Comparison of ENCODE assay signal across 23 cellular contexts in the genomic region with DNA sequence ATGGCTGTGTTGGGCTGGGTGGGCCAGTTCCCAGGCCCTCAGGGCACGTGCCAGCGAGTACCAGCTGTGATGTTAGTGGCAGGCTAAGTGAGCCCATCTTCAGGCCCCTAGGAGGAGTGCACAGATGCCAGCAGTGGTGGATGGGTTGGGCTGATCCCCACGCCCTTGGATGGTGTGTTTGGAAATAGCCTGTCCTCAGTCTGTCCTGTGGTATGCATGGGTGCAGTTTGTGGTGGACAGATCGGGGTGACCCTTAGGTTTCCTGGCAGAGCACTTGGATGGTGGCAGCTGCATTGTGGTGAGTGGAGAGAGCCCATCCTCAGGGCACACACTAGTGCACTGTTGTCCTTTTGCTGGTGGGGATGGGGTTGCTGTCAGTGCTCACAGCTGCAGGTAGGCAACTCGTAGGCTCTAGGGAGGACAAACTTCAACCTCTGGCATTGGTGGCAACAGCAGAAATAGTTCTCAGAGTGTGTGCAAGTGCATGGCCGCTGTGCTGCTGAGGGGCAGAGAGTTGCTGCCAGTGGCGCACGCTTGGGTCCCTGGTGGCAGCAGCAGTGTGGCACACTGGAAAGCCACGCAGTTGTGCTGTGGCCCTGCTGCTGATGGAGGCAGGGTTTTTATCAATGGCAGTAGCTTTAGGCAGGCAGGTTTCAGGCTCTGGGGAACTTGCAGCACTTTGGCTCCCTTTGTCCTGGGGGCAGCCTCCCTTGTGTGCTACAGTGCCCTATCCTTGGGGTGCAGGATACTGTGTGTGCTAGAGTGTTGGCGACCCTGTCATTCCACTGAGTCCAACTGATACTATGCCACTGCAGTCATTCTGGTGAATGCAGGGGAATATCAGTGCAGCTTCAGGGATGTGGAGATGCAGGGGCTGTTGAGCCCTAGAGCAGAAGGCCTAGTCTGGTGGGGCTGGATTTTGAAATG.
DNase-seq lines count a peak whose midpoint lies in the region; ATAC-seq and TF ChIP-seq lines count a peak whose summit lies in the region.
"Had no signal": no experiment of that assay in that cellular context is flagged by ENCODE, and none has a peak within 500 bp of the region (broad histone marks: within the 10 kb centered on the region; RNA-seq: fewer than 3 reads in every experiment).

No MANE protein-coding gene starts in this region.

- intact Hi-C loops in Panc1 (cut with micrococcal nuclease; ENCODE audit: unreplicated experiment) (loop anchor here (5.0 kb wide), 2 partner anchors 134 to 259 kb away; a partner anchor contains a TSS), right cardiac atrium (cut with DNase I) (loop anchor here in 1 of 4 donors (10.0 kb wide), 1 partner anchor 982 kb away; no protein-coding TSS in a partner anchor)

- no TSS peak for BruUV-seq in Panc1 (replicated peaks; lab: Mats Ljungman, UMichigan)

- peaks cover 2% of the 10 kb centered on the region for H3K27me3 Mint-ChIP-seq in neural progenitor cell (ENCODE audit: insufficient read depth, low read depth)
- H3K27me3 Mint-ChIP-seq in osteocyte (ENCODE audit: unreplicated experiment): no peaks in the 10 kb centered on the region
- H3K27me3 Mint-ChIP-seq: activated CD4-positive, alpha-beta T cell treated with anti-CD3 and anti-CD28 coated beads for 36 hours; activated naive CD4-positive, alpha-beta T cell treated with anti-CD3 and anti-CD28 coated beads, Interleukin-2, amount 50 U/mL, for 24 hours; progenitor cell of endocrine pancreas had no signal

- no peak for TF ChIP-seq CTCF in DND-41 (IDR thresholded peaks at IDR 0.05; ENCODE audit: borderline replicate concordance, extremely low read depth, low read length, poor library complexity, severe bottlenecking)
- no peak for TF ChIP-seq CTCF in Panc1 (IDR thresholded peaks at IDR 0.05)
- no peak for TF ChIP-seq CTCF in neural progenitor cell (IDR thresholded peaks at IDR 0.05)
- TF ChIP-seq CTCF in MM.1S (IDR thresholded peaks at IDR 0.05; ENCODE audit: low read length): no peak
- TF ChIP-seq CTCF in osteocyte (IDR thresholded peaks at IDR 0.05): no peak

- H3K4me3 ChIP-seq in DND-41 (ENCODE audit: low read depth in 1 of 2, low read length in 2 of 2) (no peak overlapping the region), Panc1 (ENCODE audit: low read depth in 2 of 2, low read length in 2 of 2) (no peak overlapping the region), right cardiac atrium (ENCODE audit: low read length) (no peak overlapping the region), neural progenitor cell (no peak overlapping the region), MM.1S (ENCODE audit: low read length) (no peak overlapping the region)
- H3K4me3 ChIP-seq: BLaER1 treated with 17β-estradiol and CSF1 and Interleukin-3, amounts not matched to agents 10 nM and 100 nM had no signal

- WGBS in right cardiac atrium: 95% methylated on average over 10 of the region's 10 CpGs

- H4K20me1 ChIP-seq in DND-41 (ENCODE audit: insufficient read depth, low read length): peaks cover 4% of the 10 kb centered on the region; the same call in 1 of the 2 replicates
- no peaks in the 10 kb centered on the region for H4K20me1 ChIP-seq in neural progenitor cell (ENCODE audit: low read depth)
- H4K20me1 ChIP-seq in MM.1S (ENCODE audit: insufficient read depth, low read length): no peaks in the 10 kb centered on the region

- peak; percentile 29; the same call in 1 of the 3 replicates for ATAC-seq in DND-41 (ENCODE audit: insufficient read depth, low read depth)
- ATAC-seq in Panc1: peak; percentile 45; the same call in 1 of the 2 replicates
- ATAC-seq in right cardiac atrium: peak; percentile 37 to 41
- no peak for ATAC-seq in HG02798 (IDR thresholded peaks at IDR 0.05; ENCODE audit: poor library complexity, unreplicated experiment)
- ATAC-seq: activated CD4-positive, alpha-beta T cell treated with anti-CD3 and anti-CD28 coated beads for 36 hours; left colon had no signal

- no peaks in the 10 kb centered on the region for H3K9me2 ChIP-seq in MM.1S (replicated peaks; ENCODE audit: insufficient read depth, low read length)

- H3K36me3 ChIP-seq in DND-41 (ENCODE audit: insufficient read depth, low read length): peaks cover 5% of the 10 kb centered on the region; the same call in 1 of the 2 replicates
- no peaks in the 10 kb centered on the region for H3K36me3 ChIP-seq in Panc1 (ENCODE audit: control insufficient read depth, insufficient read depth, low read length)
- no peaks in the 10 kb centered on the region for H3K36me3 ChIP-seq in neural progenitor cell
- H3K36me3 ChIP-seq in MM.1S (replicated peaks; ENCODE audit: insufficient read depth, low read length): no peaks in the 10 kb centered on the region

- no peaks in the 10 kb centered on the region for H3K4me1 ChIP-seq in DND-41 (ENCODE audit: insufficient read depth, low read length)
- no peaks in the 10 kb centered on the region; the same call in 1 of the 2 replicates for H3K4me1 ChIP-seq in Panc1 (ENCODE audit: control insufficient read depth, insufficient read depth, low read length)
- H3K4me1 ChIP-seq in right cardiac atrium (ENCODE audit: control insufficient read depth, insufficient read depth, low read length): peaks cover 5% of the 10 kb centered on the region
- peaks cover 40% of the 10 kb centered on the region for H3K4me1 ChIP-seq in neural progenitor cell
- no peaks in the 10 kb centered on the region for H3K4me1 ChIP-seq in MM.1S (ENCODE audit: low read length)
- H3K4me1 ChIP-seq: BLaER1 treated with 17β-estradiol and CSF1 and Interleukin-3, amounts not matched to agents 10 nM and 100 nM had no signal

- no peak for DNase-seq in DND-41
- DNase-seq in Panc1 (ENCODE audit: low read depth, low spot score): no peak
- peak in 1 of 3 donors; percentile 25 for DNase-seq in right cardiac atrium
- peak; percentile 4 for DNase-seq in neural progenitor cell (ENCODE audit: low spot score)
- DNase-seq in MM.1S: no peak
- no peak for DNase-seq in hepatic stellate cell (ENCODE audit: low spot score)
- DNase-seq in osteocyte (ENCODE audit: extremely low spot score, unreplicated experiment): no peak
- DNase-seq: activated CD4-positive, alpha-beta T cell treated with anti-CD3 and anti-CD28 coated beads for 36 hours; activated T-cell treated with anti-CD3 and anti-CD28 coated beads, Interleukin-2, amount 50 U/mL, for 48 hours; COR-L47; DMS79 treated with DMSO at 0.1 percent for 48 hours; effector CD4-positive, alpha-beta T cell; GOT3; left colon; midbrain; NCI-H1048; NCI-H187 treated with DMSO at 0.1 percent for 48 hours; NCI-H526 treated with DMSO at 0.1 percent for 48 hours had no signal

- H3F3A ChIP-seq in neural progenitor cell (ENCODE audit: low read depth) (peaks cover 40% of the 10 kb centered on the region), MM.1S (ENCODE audit: insufficient read depth, low read length) (no peaks in the 10 kb centered on the region)

- H3K9ac ChIP-seq in DND-41 (ENCODE audit: low read depth, low read length): no peak overlapping the region
- H3K9ac ChIP-seq in neural progenitor cell: no peak overlapping the region
- no peak overlapping the region for H3K9ac ChIP-seq in MM.1S (ENCODE audit: low read length)
- H3K9ac ChIP-seq: BLaER1 treated with 17β-estradiol and CSF1 and Interleukin-3, amounts not matched to agents 10 nM and 100 nM had no signal

- H2AFZ ChIP-seq in DND-41 (ENCODE audit: low read depth, low read length) (no peak overlapping the region), neural progenitor cell (replicated peaks) (no peak overlapping the region), MM.1S (ENCODE audit: low read length) (no peak overlapping the region)

- no peaks in the 10 kb centered on the region for H3K27me3 ChIP-seq in DND-41 (ENCODE audit: insufficient read depth, low read length, poor library complexity)
- no peaks in the 10 kb centered on the region for H3K27me3 ChIP-seq in Panc1 (ENCODE audit: control insufficient read depth, insufficient read depth, low read length)
- H3K27me3 ChIP-seq in right cardiac atrium (ENCODE audit: control insufficient read depth, insufficient read depth): no peaks in the 10 kb centered on the region
- H3K27me3 ChIP-seq in neural progenitor cell: no peaks in the 10 kb centered on the region
- H3K27me3 ChIP-seq in MM.1S (replicated peaks; ENCODE audit: insufficient read depth, low read length): no peaks in the 10 kb centered on the region
- H3K27me3 ChIP-seq: BLaER1 treated with 17β-estradiol and CSF1 and Interleukin-3, amounts not matched to agents 10 nM and 100 nM had no signal

- no peak overlapping the region for H3K4me3 Mint-ChIP-seq in neural progenitor cell
- no peak overlapping the region for H3K4me3 Mint-ChIP-seq in osteocyte (ENCODE audit: unreplicated experiment)
- H3K4me3 Mint-ChIP-seq: activated CD4-positive, alpha-beta T cell treated with anti-CD3 and anti-CD28 coated beads for 36 hours; activated naive CD4-positive, alpha-beta T cell treated with anti-CD3 and anti-CD28 coated beads, Interleukin-2, amount 50 U/mL, for 24 hours; T-helper 1 cell treated with Interleukin-12 subunit alpha and Interleukin-12 subunit beta and Interleukin-4 antibody, amounts not matched to agents 30 μg/mL and 1 μg/mL, for 36 hours had no signal

- H3K9me3 ChIP-seq in DND-41 (ENCODE audit: insufficient read depth, low read length, severe bottlenecking) (no peaks in the 10 kb centered on the region), Panc1 (ENCODE audit: control insufficient read depth, insufficient read depth, low read depth, low read length) (no peaks in the 10 kb centered on the region), right cardiac atrium (ENCODE audit: control insufficient read depth, low read length) (no peaks in the 10 kb centered on the region), neural progenitor cell (ENCODE audit: low read depth) (peaks cover 7% of the 10 kb centered on the region), MM.1S (replicated peaks; ENCODE audit: insufficient read depth, low read length) (no peaks in the 10 kb centered on the region)

- peaks cover 21% of the 10 kb centered on the region for H3K36me3 Mint-ChIP-seq in neural progenitor cell
- peaks cover 20% of the 10 kb centered on the region for H3K36me3 Mint-ChIP-seq in osteocyte (ENCODE audit: unreplicated experiment)

- no peak overlapping the region for H3K27ac Mint-ChIP-seq in neural progenitor cell
- no peak overlapping the region for H3K27ac Mint-ChIP-seq in osteocyte (ENCODE audit: unreplicated experiment)
- H3K27ac Mint-ChIP-seq: activated CD4-positive, alpha-beta T cell treated with anti-CD3 and anti-CD28 coated beads for 36 hours; activated naive CD4-positive, alpha-beta T cell treated with anti-CD3 and anti-CD28 coated beads, Interleukin-2, amount 50 U/mL, for 24 hours; progenitor cell of endocrine pancreas; T-helper 1 cell treated with Interleukin-12 subunit alpha and Interleukin-12 subunit beta and Interleukin-4 antibody, amounts not matched to agents 30 μg/mL and 1 μg/mL, for 36 hours had no signal

- peaks cover 24% of the 10 kb centered on the region for H3K4me1 Mint-ChIP-seq in neural progenitor cell
- H3K4me1 Mint-ChIP-seq in osteocyte (ENCODE audit: unreplicated experiment): peaks cover 4% of the 10 kb centered on the region
- H3K4me1 Mint-ChIP-seq: activated CD4-positive, alpha-beta T cell treated with anti-CD3 and anti-CD28 coated beads for 36 hours had no signal

- H3K79me2 ChIP-seq in DND-41 (ENCODE audit: insufficient read depth, low read length) (no peaks in the 10 kb centered on the region), neural progenitor cell (ENCODE audit: low read depth) (no peaks in the 10 kb centered on the region), MM.1S (ENCODE audit: low read length) (no peaks in the 10 kb centered on the region)

- H3K9me3 Mint-ChIP-seq in neural progenitor cell: peaks cover 24% of the 10 kb centered on the region
- peaks cover 11% of the 10 kb centered on the region for H3K9me3 Mint-ChIP-seq in osteocyte (ENCODE audit: unreplicated experiment)

- in situ Hi-C loops in Panc1 (cut with HindIII; ENCODE audit: low pct_unique_long_range_greater_than_20kb, low sequenced_read_pairs): no loop called here

- H3K4me2 ChIP-seq in DND-41 (ENCODE audit: insufficient read depth, low read length) (no peak overlapping the region), neural progenitor cell (peak overlapping the region; percentile 64), MM.1S (ENCODE audit: low read depth, low read length) (no peak overlapping the region)
- H3K4me2 ChIP-seq: BLaER1 treated with 17β-estradiol and CSF1 and Interleukin-3, amounts not matched to agents 10 nM and 100 nM had no signal

- CTCF ChIA-PET in Panc1 (lab: Charles Lee): no interaction called here

- POLR2A ChIA-PET in Panc1 (lab: Charles Lee): no interaction called here

- H3K27ac ChIP-seq in DND-41 (ENCODE audit: low read length) (no peak overlapping the region), Panc1 (ENCODE audit: low read length) (no peak overlapping the region), right cardiac atrium (ENCODE audit: low read length) (no peak overlapping the region), neural progenitor cell (peak overlapping the region; percentile 82), MM.1S (ENCODE audit: low read length) (no peak overlapping the region)
- H3K27ac ChIP-seq: BLaER1 treated with 17β-estradiol and CSF1 and Interleukin-3, amounts not matched to agents 10 nM and 100 nM had no signal
